19 cellular contexts compared by ENCODE assay signal in genomic region chr10:110845372-110845755, GRCh38. TPM values are rescaled to one million over a fixed set of nuclear protein-coding genes. Genes with fewer than 3 reads are reported as not detected.
A peak's percentile ranks its signal among the peaks of the same experiment; 100 is the strongest.
DNase-seq lines count a peak whose midpoint lies in the region; ATAC-seq and TF ChIP-seq lines count a peak whose summit lies in the region.
"Had no signal": no experiment of that assay in that cellular context is flagged by ENCODE, and none has a peak within 500 bp of the region (broad histone marks: within the 10 kb centered on the region; RNA-seq: fewer than 3 reads in every experiment).

No MANE protein-coding gene starts in this region.

- peak overlapping the region; percentile 95 for H3K4me2 ChIP-seq in DOHH2 (ENCODE audit: low read length)
- H3K4me2 ChIP-seq: SK-N-SH had no signal

- no peaks in the 10 kb centered on the region for H3K9me2 ChIP-seq in DOHH2 (replicated peaks; ENCODE audit: control insufficient read depth, low read length)
- H3K9me2 ChIP-seq: SK-N-SH had no signal

- H3K27ac Mint-ChIP-seq in T-cell: peak overlapping the region; percentile 36 to 71
- no peak overlapping the region for H3K27ac Mint-ChIP-seq in Calu3 (ENCODE audit: unreplicated experiment)
- H3K27ac Mint-ChIP-seq: immature natural killer cell had no signal

- no peaks in the 10 kb centered on the region for H3K27me3 ChIP-seq in DOHH2 (ENCODE audit: control insufficient read depth, low read length)
- H3K27me3 ChIP-seq in prostate gland (replicated peaks; ENCODE audit: insufficient read depth): no peaks in the 10 kb centered on the region
- H3K27me3 ChIP-seq: neutrophil, tibial nerve had no signal

- peaks cover 66 to 86% (median 80%) of the 10 kb centered on the region in 3 donors for H3K4me1 Mint-ChIP-seq in T-cell
- H3K4me1 Mint-ChIP-seq in Calu3 (ENCODE audit: low read depth, unreplicated experiment): peaks cover 37% of the 10 kb centered on the region

- H3K9me3 ChIP-seq in DOHH2 (ENCODE audit: control insufficient read depth, insufficient read depth, low read length) (no peaks in the 10 kb centered on the region), prostate gland (no peaks in the 10 kb centered on the region)
- H3K9me3 ChIP-seq: neutrophil, SK-N-SH, tibial nerve had no signal

- H3K36me3 Mint-ChIP-seq in T-cell (no peaks in the 10 kb centered on the region), Calu3 (ENCODE audit: insufficient read depth, unreplicated experiment) (no peaks in the 10 kb centered on the region)

- H4K20me1 ChIP-seq in DOHH2 (ENCODE audit: control insufficient read depth, insufficient read depth, low read depth, low read length): no peaks in the 10 kb centered on the region

- CTCF ChIA-PET in T-cell (lab: Charles Lee): no interaction called here
- CTCF ChIA-PET in Calu3 (lab: Charles Lee): interaction anchor here (0.7 kb wide), 1 partner anchor 39 kb away, joined by 4 read pairs; no protein-coding TSS in a partner anchor

- TF ChIP-seq CTCF in DOHH2 (IDR thresholded peaks at IDR 0.05; ENCODE audit: low read depth, low read length, poor library complexity, severe bottlenecking) (no peak), prostate gland (IDR thresholded peaks at IDR 0.05) (no peak), Calu3 (IDR thresholded peaks at IDR 0.05; ENCODE audit: unreplicated experiment) (no peak)

- no peaks in the 10 kb centered on the region for H3K27me3 Mint-ChIP-seq in T-cell
- H3K27me3 Mint-ChIP-seq in Calu3 (ENCODE audit: unreplicated experiment): no peaks in the 10 kb centered on the region
- H3K27me3 Mint-ChIP-seq: activated naive CD8-positive, alpha-beta T cell treated with anti-CD3 and anti-CD28 coated beads for 36 hours had no signal

- H3K79me2 ChIP-seq in DOHH2 (ENCODE audit: control insufficient read depth, low read length): 0 out of 2 replicates have a peak, but pooled peaks cover 6% of the 10 kb centered on the region

- H3K4me3 Mint-ChIP-seq in T-cell (peak overlapping the region in 1 of 3 donors; percentile 46), Calu3 (ENCODE audit: low read depth, unreplicated experiment) (no peak overlapping the region)
- H3K4me3 Mint-ChIP-seq: activated naive CD8-positive, alpha-beta T cell treated with anti-CD3 and anti-CD28 coated beads for 36 hours; activated T-cell treated with anti-CD3 and anti-CD28 coated beads, Interleukin-2, amount 50 U/mL, for 4 hours; immature natural killer cell had no signal

- no peak for TF ChIP-seq POLR2A in prostate gland (IDR thresholded peaks at IDR 0.05)

- no TSS peak for BruUV-seq in Calu3 (replicated peaks; lab: Mats Ljungman, UMichigan)

- H3K36me3 ChIP-seq in DOHH2 (ENCODE audit: control insufficient read depth, low read length) (0 out of 2 replicates have a peak, but pooled peaks cover 3% of the 10 kb centered on the region), prostate gland (no peaks in the 10 kb centered on the region)
- H3K36me3 ChIP-seq: neutrophil, tibial nerve had no signal

- no peak for DNase-seq in T-cell
- DNase-seq in left lobe of liver (ENCODE audit: low spot score): no peak
- no peak for DNase-seq in prostate gland (ENCODE audit: low spot score)
- no peak for DNase-seq in HUDEP-2 (lab: John Stamatoyannopoulos, UW; ENCODE audit: unreplicated experiment in 76 of 76)
- DNase-seq in AG08395 (ENCODE audit: low spot score): no peak
- DNase-seq in Calu3: no peak
- DNase-seq in occipital lobe (lab: John Stamatoyannopoulos, UW): no peak
- DNase-seq: activated CD4-positive, alpha-beta T cell treated with anti-CD3 and anti-CD28 coated beads, Interleukin-2, amount 50 U/mL, for 4 hours; activated naive CD8-positive, alpha-beta T cell treated with anti-CD3 and anti-CD28 coated beads for 36 hours; activated T-cell treated with anti-CD3 and anti-CD28 coated beads, Interleukin-2, amount 50 U/mL, for 4 hours; effector CD4-positive, alpha-beta T cell; head of caudate nucleus; immature natural killer cell; IMR-90; SK-N-SH; stimulated activated CD4-positive, alpha-beta T cell treated with anti-CD3 and anti-CD28 coated beads, Interleukin-4, amount 100 ng/mL, for 1 hour had no signal

- H3K4me1 ChIP-seq in DOHH2 (ENCODE audit: control insufficient read depth, low read length) (peaks cover 95% of the 10 kb centered on the region), prostate gland (replicated peaks) (peaks cover 4% of the 10 kb centered on the region)

- H3K9me3 Mint-ChIP-seq in T-cell (peaks cover 0 to 4% (median 0%) of the 10 kb centered on the region in 3 donors), Calu3 (ENCODE audit: low read depth, unreplicated experiment) (no peaks in the 10 kb centered on the region)
- H3K9me3 Mint-ChIP-seq: activated T-cell treated with anti-CD3 and anti-CD28 coated beads, Interleukin-2, amount 50 U/mL, for 4 hours had no signal

- POLR2A ChIA-PET in T-cell (lab: Charles Lee): no interaction called here

- ATAC-seq in T-cell (replicated peaks in 1 of 4): no peak
- peak; percentile 6 for ATAC-seq in left lobe of liver
- ATAC-seq: activated T-cell treated with anti-CD3 and anti-CD28 coated beads, Interleukin-2, amount 50 U/mL, for 4 hours had no signal

- H3K4me3 ChIP-seq in DOHH2 (ENCODE audit: low read length): peak overlapping the region; percentile 30
- H3K4me3 ChIP-seq in prostate gland: no peak overlapping the region
- H3K4me3 ChIP-seq: tibial nerve had no signal

- H3K27ac ChIP-seq in DOHH2 (ENCODE audit: low read depth, low read length) (peak overlapping the region; percentile 17; the same call in 1 of the 2 replicates), prostate gland (peak overlapping the region; percentile 83 to 85)
- H3K27ac ChIP-seq: neutrophil had no signal

- H3F3A ChIP-seq in DOHH2 (ENCODE audit: control insufficient read depth, insufficient read depth): peaks cover 10% of the 10 kb centered on the region; the same call in 1 of the 2 replicates

- intact Hi-C loops in prostate gland (cut with DNase I): no loop called here
- intact Hi-C loops in Calu3 (cut with micrococcal nuclease; ENCODE audit: unreplicated experiment): no loop called here

- WGBS in prostate gland: 17% methylated on average over 1 of the region's 1 CpG

RNA-seq across cellular contexts. Expression of gene PDCD4, which starts 26.4 kb away (rescaled TPM):
- 100 to 1,000 TPM; 239 to 335 (median 309) TPM for total RNA-seq in T-cell
- total RNA-seq in left lobe of liver: 30.3 TPM
- total RNA-seq in prostate gland: 100 to 1,000 TPM; 104 to 120 TPM
- total RNA-seq in Calu3 (2022): 17.8 and 26.1 TPM in 2 replicates
- total RNA-seq in occipital lobe: 61.1 TPM
